In genomic region chr11:63622318-63622717, GRCh38 we compare ENCODE assay signal across 11 cellular contexts. TPM values are rescaled to one million over a fixed set of nuclear protein-coding genes. Genes with fewer than 3 reads are reported as not detected.
DNase-seq lines count a peak whose midpoint lies in the region; ATAC-seq and TF ChIP-seq lines count a peak whose summit lies in the region.
"Had no signal": no experiment of that assay in that cellular context is flagged by ENCODE, and none has a peak within 500 bp of the region (broad histone marks: within the 10 kb centered on the region; RNA-seq: fewer than 3 reads in every experiment).

No MANE protein-coding gene starts in this region.

- peaks cover 0 to 4% of the 10 kb centered on the region in 2 donors for H3K36me3 ChIP-seq in gastrocnemius medialis

- no peaks in the 10 kb centered on the region for H3K27me3 ChIP-seq in gastrocnemius medialis

- peaks cover 11 to 16% of the 10 kb centered on the region in 2 donors for H3K4me1 ChIP-seq in gastrocnemius medialis

- TF ChIP-seq POLR2A in gastrocnemius medialis (IDR thresholded peaks at IDR 0.05) (no peak), GM18505 (IDR thresholded peaks at IDR 0.05; ENCODE audit: borderline replicate concordance, extremely low read depth, insufficient read depth, insufficient read length) (no peak)

- intact Hi-C loops in gastrocnemius medialis (cut with DNase I; ENCODE audit: low total_unique reads): no loop called here

- peak overlapping the region in 1 of 4 donors; percentile 1 for H3K27ac ChIP-seq in gastrocnemius medialis

- ATAC-seq in gastrocnemius medialis (peak; percentile 52 to 81), GM18505 (IDR thresholded peaks at IDR 0.05; ENCODE audit: unreplicated experiment) (no peak), GM21619 (IDR thresholded peaks at IDR 0.05; ENCODE audit: unreplicated experiment) (no peak)

- no peak for TF ChIP-seq CTCF in gastrocnemius medialis (IDR thresholded peaks at IDR 0.05 in 4 of 5, conservative IDR thresholded peaks at IDR 0.05 in 1 of 5)

- no peaks in the 10 kb centered on the region for H3K9me3 ChIP-seq in gastrocnemius medialis

- in situ Hi-C loops in T47D (cut with HindIII; ENCODE audit: low pct_unique_long_range_greater_than_20kb, low sequenced_read_pairs): no loop called here
- in situ Hi-C loops in gastrocnemius medialis (cut with MboI; ENCODE audit: low sequenced_read_pairs in 4 of 4): no loop called here

- DNase-seq in NCI-H1417 (lab: John Stamatoyannopoulos, UW) (peak in 2 of 3 experiments; percentile 32 to 58), NCI-H1417 treated with DMSO at 0.1 percent for 48 hours (lab: John Stamatoyannopoulos, UW) (no peak), T47D (ENCODE audit: low read depth in 1 of 2, low spot score in 1 of 2) (peak; percentile 55 to 86), gastrocnemius medialis (no peak)
- DNase-seq: activated naive CD8-positive, alpha-beta T cell treated with anti-CD3 and anti-CD28 coated beads, Interleukin-2, amount 10 ng/mL, durations not matched to agents 7 days and 5 days; cortex of kidney; DND-41; stimulated activated CD8-positive, alpha-beta memory T cell treated with anti-CD3 and anti-CD28 coated beads, Interleukin-4, amount 100 ng/mL, for 48 hours had no signal

- no peak overlapping the region for H3K4me3 ChIP-seq in gastrocnemius medialis

RNA-seq across cellular contexts. Expression of gene PLAAT3, which starts 8.1 kb away (rescaled TPM):
- total RNA-seq in gastrocnemius medialis: 10 to 100 TPM; 58.0 to 76.5 (median 67.5) TPM

RNA-seq across cellular contexts. Expression of gene ATL3, which starts 48.9 kb away (rescaled TPM):
- total RNA-seq in gastrocnemius medialis: 10 to 100 TPM; 10.2 to 16.5 (median 12.4) TPM

RNA-seq across cellular contexts. Expression of gene RTN3, which starts 59.0 kb away (rescaled TPM):
- total RNA-seq in gastrocnemius medialis: 100 to 1,000 TPM in 1 of 4 donors, 10 to 100 TPM in 3; 45.5 to 112 (median 86.0) TPM

RNA-seq across cellular contexts. Expression of gene PLAAT2, which starts 59.1 kb away (rescaled TPM):
- total RNA-seq in gastrocnemius medialis: not detected
- total RNA-seq: liver had no signal

Comparison
In these comparisons a context has a peak if more than half of its experiments do, and no peak if none do; other contexts are left out.
1. DNase-seq: peak in NCI-H1417 (2 of 3) and T47D (2 of 2); none in NCI-H1417 treated with DMSO at 0.1 percent for 48 hours (single experiment) and gastrocnemius medialis (0 of 2).
2. ATAC-seq: peak in gastrocnemius medialis (2 of 2); none in GM18505 (single experiment) and GM21619 (single experiment).